Comparison of ENCODE assay signal across 26 cellular contexts in genomic region chr9:68648164-68648563, GRCh38. TPM values are rescaled to one million over a fixed set of nuclear protein-coding genes. Genes with fewer than 3 reads are reported as not detected.
"Had no signal": no experiment of that assay in that cellular context is flagged by ENCODE, and none has a peak within 500 bp of the region (broad histone marks: within the 10 kb centered on the region; RNA-seq: fewer than 3 reads in every experiment).

No MANE protein-coding gene starts in this region.

- H3K4me1 ChIP-seq: esophagus squamous epithelium, psoas muscle, sigmoid colon, testis, tibial artery had no signal

- H3K9me3 Mint-ChIP-seq: mesothelial cell of epicardium; naive thymus-derived CD8-positive, alpha-beta T cell; nephron progenitor cell; type B pancreatic cell had no signal

- H3K4me3 Mint-ChIP-seq: mesothelial cell of epicardium; naive thymus-derived CD8-positive, alpha-beta T cell; nephron progenitor cell; type B pancreatic cell had no signal

- H3K4me3 ChIP-seq: coronary artery, esophagus squamous epithelium, ovary, psoas muscle, sigmoid colon, spleen, testis, tibial artery had no signal

- H3K4me1 Mint-ChIP-seq: mesothelial cell of epicardium had no signal

- ATAC-seq: left lobe of liver; naive thymus-derived CD8-positive, alpha-beta T cell; psoas muscle; right cardiac atrium had no signal

- DNase-seq: dermis blood vessel endothelial cell; effector memory CD4-positive, alpha-beta T cell; erythroblast; esophagus squamous epithelium; foreskin melanocyte; mesenchymal stem cell; naive thymus-derived CD8-positive, alpha-beta T cell; nephron progenitor cell; occipital lobe; ovary; posterior cingulate gyrus; psoas muscle; right cardiac atrium; sigmoid colon; spleen; stimulated activated CD4-positive, alpha-beta T cell treated with anti-CD3 and anti-CD28 coated beads, Interleukin-4, amount 100 ng/mL, for 4 hours; stimulated activated naive CD4-positive, alpha-beta T cell; substantia nigra; testis; tibial artery had no signal

- H3K27me3 ChIP-seq: esophagus squamous epithelium, ovary, sigmoid colon, spleen, testis, tibial artery had no signal

- H3K27ac Mint-ChIP-seq: mesothelial cell of epicardium; naive thymus-derived CD8-positive, alpha-beta T cell; nephron progenitor cell; type B pancreatic cell had no signal

- H3K27ac ChIP-seq: coronary artery, esophagus squamous epithelium, ovary, psoas muscle, sigmoid colon, spleen, testis, tibial artery had no signal

- H3K9me3 ChIP-seq: esophagus squamous epithelium, ovary, psoas muscle, sigmoid colon, spleen, testis, tibial artery had no signal

- H3K36me3 Mint-ChIP-seq: mesothelial cell of epicardium; naive thymus-derived CD8-positive, alpha-beta T cell; type B pancreatic cell had no signal

- H3K36me3 ChIP-seq: esophagus squamous epithelium, ovary, sigmoid colon, spleen, tibial artery had no signal

RNA-seq across cellular contexts. Expression of gene PIP5K1B, which starts 56.9 kb away (rescaled TPM):
- total RNA-seq: chondrocyte, dermis blood vessel endothelial cell had no signal
- polyA plus RNA-seq: keratinocyte had no signal
